In genomic region chr16:84013787-84014569, GRCh38 we compare ENCODE assay signal across 2 cellular contexts.
TF ChIP-seq lines count a peak whose summit lies in the region.

No MANE protein-coding gene starts in this region.

TF ChIP-seq in A549, 52 proteins besides CTCF, POLR2A, EP300 and RAD21 (continued from another document):
- TF ChIP-seq RFX5 (IDR thresholded peaks at IDR 0.05), result no peak
- 0 out of 2 replicates have a peak, but pooled peaks have one; percentile 49 for TF ChIP-seq MYC (IDR thresholded peaks at IDR 0.05; ENCODE audit: borderline replicate concordance, low read length)
- TF ChIP-seq E2F6 (IDR thresholded peaks at IDR 0.05; ENCODE audit: borderline replicate concordance, low read depth), result 0 out of 2 replicates have a peak, but pooled peaks have one; percentile 30
- TF ChIP-seq FOXS1 (CRISPR knock-in tag; IDR thresholded peaks at IDR 0.05), result no peak
- TF ChIP-seq USF2 (IDR thresholded peaks at IDR 0.05), result peak; percentile 76
- no peak for TF ChIP-seq HOXB5 (CRISPR knock-in tag; IDR thresholded peaks at IDR 0.05)
- no peak for TF ChIP-seq RCOR1 (IDR thresholded peaks at IDR 0.05; ENCODE audit: low read depth, low read length)
- TF ChIP-seq, protein P1, sequence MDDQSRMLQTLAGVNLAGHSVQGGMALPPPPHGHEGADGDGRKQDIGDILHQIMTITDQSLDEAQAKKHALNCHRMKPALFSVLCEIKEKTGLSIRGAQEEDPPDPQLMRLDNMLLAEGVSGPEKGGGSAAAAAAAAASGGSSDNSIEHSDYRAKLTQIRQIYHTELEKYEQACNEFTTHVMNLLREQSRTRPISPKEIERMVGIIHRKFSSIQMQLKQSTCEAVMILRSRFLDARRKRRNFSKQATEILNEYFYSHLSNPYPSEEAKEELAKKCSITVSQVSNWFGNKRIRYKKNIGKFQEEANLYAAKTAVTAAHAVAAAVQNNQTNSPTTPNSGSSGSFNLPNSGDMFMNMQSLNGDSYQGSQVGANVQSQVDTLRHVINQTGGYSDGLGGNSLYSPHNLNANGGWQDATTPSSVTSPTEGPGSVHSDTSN (IDR thresholded peaks at IDR 0.05), result no peak
- no peak for TF ChIP-seq REST (IDR thresholded peaks at IDR 0.05)
- TF ChIP-seq, protein P2, sequence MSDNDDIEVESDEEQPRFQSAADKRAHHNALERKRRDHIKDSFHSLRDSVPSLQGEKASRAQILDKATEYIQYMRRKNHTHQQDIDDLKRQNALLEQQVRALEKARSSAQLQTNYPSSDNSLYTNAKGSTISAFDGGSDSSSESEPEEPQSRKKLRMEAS (IDR thresholded peaks at IDR 0.05), result peak; percentile 43; the same call in 1 of the 2 replicates
- TF ChIP-seq JUN (IDR thresholded peaks at IDR 0.05), result no peak
- TF ChIP-seq ZC3H11A (IDR thresholded peaks at IDR 0.05), result no peak
- TF ChIP-seq NFE2L2 (conservative IDR thresholded peaks at IDR 0.05; ENCODE audit: low read length), result no peak
- TF ChIP-seq EHF (CRISPR knock-in tag; IDR thresholded peaks at IDR 0.05), result no peak
- TF ChIP-seq HEYL (CRISPR knock-in tag; IDR thresholded peaks at IDR 0.05), result no peak
- no peak for TF ChIP-seq SREBF2 (IDR thresholded peaks at IDR 0.05)
- no peak for TF ChIP-seq BHLHE40 (IDR thresholded peaks at IDR 0.05; ENCODE audit: low read depth, low read length)
- TF ChIP-seq, protein P3, sequence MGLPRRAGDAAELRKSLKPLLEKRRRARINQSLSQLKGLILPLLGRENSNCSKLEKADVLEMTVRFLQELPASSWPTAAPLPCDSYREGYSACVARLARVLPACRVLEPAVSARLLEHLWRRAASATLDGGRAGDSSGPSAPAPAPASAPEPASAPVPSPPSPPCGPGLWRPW (IDR thresholded peaks at IDR 0.05), result no peak

TF ChIP-seq in H1, 55 proteins besides CTCF, POLR2A, EP300 and RAD21 (continued from another document):
- TF ChIP-seq SP4 (IDR thresholded peaks at IDR 0.05; ENCODE audit: low read length) (0 out of 2 replicates have a peak, but pooled peaks have one; percentile 38), SIRT6 (IDR thresholded peaks at IDR 0.05; ENCODE audit: low read length) (no peak), USF2 (IDR thresholded peaks at IDR 0.05; ENCODE audit: low read length) (peak; percentile 83), SP1 (IDR thresholded peaks at IDR 0.05; ENCODE audit: low read depth, low read length) (peak; percentile 55; the same call in 1 of the 2 replicates), E2F6 (IDR thresholded peaks at IDR 0.05) (peak; percentile 81)
- TF ChIP-seq, protein P2 (IDR thresholded peaks at IDR 0.05), result peak; percentile 91
